21 cellular contexts compared by ENCODE assay signal in genomic region chr6:158841358-158841757, GRCh38.
"Had no signal": no experiment of that assay in that cellular context is flagged by ENCODE, and none has a peak within 500 bp of the region (broad histone marks: within the 10 kb centered on the region; RNA-seq: fewer than 3 reads in every experiment).

No MANE protein-coding gene starts in this region.

- DNase-seq: IMR-90, Kasumi-1, MM.1S, NCI-H1092, NCI-H1105 treated with DMSO at 0.1 percent for 48 hours, NCI-H1417 treated with DMSO at 0.1 percent for 48 hours, NCI-H146, NCI-H1694 treated with DMSO at 0.1 percent for 48 hours, NCI-H1930, NCI-H2081, NCI-H2107, NCI-H2227 treated with DMSO at 0.1 percent for 48 hours, NCI-H524 treated with DMSO at 0.1 percent for 48 hours, NCI-H69, NCI-H774, PC-9, SHP77 treated with DMSO at 0.1 percent for 48 hours, SJCRH30 had no signal

- ATAC-seq: HepG2, Right ventricle myocardium inferior, SK-N-SH treated with all-trans-retinoic acid at 6 μM for 48 hours had no signal
